ENCODE assay signal across 8 cellular contexts in genomic region chr16:68445458-68445857, GRCh38. TPM values are rescaled to one million over a fixed set of nuclear protein-coding genes. Genes with fewer than 3 reads are reported as not detected.
DNase-seq lines count a peak whose midpoint lies in the region; ATAC-seq, FAIRE-seq and TF ChIP-seq lines count a peak whose summit lies in the region.

No MANE protein-coding gene starts in this region.

- WGBS in A549 (ENCODE audit: missing lambda C conversion rate): 0% methylated on average over 1 of the region's 1 CpG

- no peaks in the 10 kb centered on the region for H3K36me3 ChIP-seq in SK-N-MC (ENCODE audit: insufficient read depth, low read length)

- no peak overlapping the region for H3K4me2 ChIP-seq in A549

- ATAC-seq in A549 (peak in 1 of 2 experiments; percentile 34; a peak in 3 of 6 replicates), natural killer cell (no peak), HG03432 (IDR thresholded peaks at IDR 0.05; ENCODE audit: unreplicated experiment) (no peak)

- TF ChIP-seq CTCF in A549 (IDR thresholded peaks at IDR 0.05): peak; percentile 32
- TF ChIP-seq CTCF in foreskin fibroblast (IDR thresholded peaks at IDR 0.05; ENCODE audit: low read depth, low read length): peak; percentile 52
- TF ChIP-seq CTCF in natural killer cell (IDR thresholded peaks at IDR 0.05): no peak

- H3K9me3 Mint-ChIP-seq in natural killer cell: no peaks in the 10 kb centered on the region

- H3K27ac ChIP-seq in A549: no peak overlapping the region
- no peak overlapping the region for H3K27ac ChIP-seq in SK-N-MC

- H3K4me3 Mint-ChIP-seq in natural killer cell: no peak overlapping the region

- FAIRE-seq in A549 (lab: Jason Lieb, UNC): no peak

- peaks cover 6% of the 10 kb centered on the region; the same call in 2 of the 3 replicates for H3K4me1 ChIP-seq in A549

- H3K9ac ChIP-seq in SK-N-MC (ENCODE audit: insufficient read length): no peak overlapping the region

- TF ChIP-seq RAD21 in A549 (conservative IDR thresholded peaks at IDR 0.05 in 1 of 2, IDR thresholded peaks at IDR 0.05 in 1 of 2): peak in 1 of 2 experiments; percentile 62; a peak in 3 of 5 replicates

- DNase-seq in A549 (ENCODE audit: low read depth in 1 of 2, low spot score in 1 of 2) (peak; percentile 41 to 66), GM03348 (ENCODE audit: low spot score) (peak; percentile 26), NCI-H1436 treated with DMSO at 0.1 percent for 48 hours (lab: John Stamatoyannopoulos, UW) (peak; percentile 25), SK-N-MC (ENCODE audit: low read depth, low spot score) (peak; percentile 3), foreskin fibroblast (peak in 1 of 2 donors; percentile 25), natural killer cell (no peak)
- peak; percentile 69 for DNase-seq in stimulated activated CD8-positive, alpha-beta memory T cell treated with anti-CD3 and anti-CD28 coated beads, Interleukin-4, amount 100 ng/mL, for 48 hours

- no peaks in the 10 kb centered on the region for H3K36me3 Mint-ChIP-seq in natural killer cell

- no peaks in the 10 kb centered on the region for H3K9me3 ChIP-seq in A549
- H3K9me3 ChIP-seq in SK-N-MC (ENCODE audit: low read depth, low read length): no peaks in the 10 kb centered on the region

- POLR2A ChIA-PET in A549 (lab: Yijun Ruan, JAX): no interaction called here

- H3K27ac Mint-ChIP-seq in natural killer cell: no peak overlapping the region

- intact Hi-C loops in natural killer cell (cut with micrococcal nuclease): no loop called here

- CTCF ChIA-PET in A549 (lab: Yijun Ruan, JAX): interaction anchor here (0.5 to 3.4 kb wide), 9 partner anchors 14 to 469 kb away, joined by 3 to 12 read pairs (median 4); no protein-coding TSS in a partner anchor

- TF ChIP-seq POLR2A in A549 (IDR thresholded peaks at IDR 0.05; ENCODE audit: low read length): no peak

- peaks cover 40 to 43% of the 10 kb centered on the region in 2 donors for H3K27me3 Mint-ChIP-seq in natural killer cell (ENCODE audit: low read depth in 2 of 2)

- peaks cover 16 to 20% of the 10 kb centered on the region in 2 donors for H3K4me1 Mint-ChIP-seq in natural killer cell

- no peak overlapping the region for H3K4me3 ChIP-seq in A549
- H3K4me3 ChIP-seq in SK-N-MC: no peak overlapping the region
- H3K4me3 ChIP-seq in foreskin fibroblast (ENCODE audit: low read depth in 1 of 2, low read length in 2 of 2): no peak overlapping the region

- TF ChIP-seq EP300 in A549 (IDR thresholded peaks at IDR 0.05): no peak

TF ChIP-seq in A549, 52 proteins besides CTCF, POLR2A, EP300 and RAD21:
- TF ChIP-seq MAFK (IDR thresholded peaks at IDR 0.05; ENCODE audit: partially characterized antibody): no peak
- 0 out of 3 replicates have a peak, but pooled peaks have one; percentile 7 for TF ChIP-seq SMC3 (IDR thresholded peaks at IDR 0.05)
TF ChIP-seq in A549: peak in this region for 1.

RNA-seq across cellular contexts. Expression of gene SMPD3, which starts 2.9 kb away (rescaled TPM):
- 0.04 and 0.07 TPM in 2 replicates for polyA plus RNA-seq in A549 (2011; rRNA removed)
- 0.13 and 0.17 TPM in 2 replicates for polyA plus RNA-seq in A549 (2012; cell fraction: cytosol; rRNA removed)
- polyA plus RNA-seq in A549 (2012; cell fraction: nucleus; rRNA removed): 0.36 and 0.41 TPM in 2 replicates
- polyA plus RNA-seq in A549 (2017; fragmentation: RNase III; extraction: RNeasy Plus Mini Kit Qiagen cat#74134 plus additional on column Dnase treatment): 0.12 to 0.24 TPM (median 0.13 TPM) in 3 replicates
- 0.19 TPM in 1 of 2 replicates, not detected in the other for polyA minus RNA-seq in A549 (2011; rRNA and poly(A)+ RNA removed)
- total RNA-seq in natural killer cell: 10 to 100 TPM in 1 of 3 donors, 1 to 10 TPM in 2; 2.4 to 13.3 (median 3.2) TPM
